1 cellular context compared by ENCODE assay signal in the genomic region with DNA sequence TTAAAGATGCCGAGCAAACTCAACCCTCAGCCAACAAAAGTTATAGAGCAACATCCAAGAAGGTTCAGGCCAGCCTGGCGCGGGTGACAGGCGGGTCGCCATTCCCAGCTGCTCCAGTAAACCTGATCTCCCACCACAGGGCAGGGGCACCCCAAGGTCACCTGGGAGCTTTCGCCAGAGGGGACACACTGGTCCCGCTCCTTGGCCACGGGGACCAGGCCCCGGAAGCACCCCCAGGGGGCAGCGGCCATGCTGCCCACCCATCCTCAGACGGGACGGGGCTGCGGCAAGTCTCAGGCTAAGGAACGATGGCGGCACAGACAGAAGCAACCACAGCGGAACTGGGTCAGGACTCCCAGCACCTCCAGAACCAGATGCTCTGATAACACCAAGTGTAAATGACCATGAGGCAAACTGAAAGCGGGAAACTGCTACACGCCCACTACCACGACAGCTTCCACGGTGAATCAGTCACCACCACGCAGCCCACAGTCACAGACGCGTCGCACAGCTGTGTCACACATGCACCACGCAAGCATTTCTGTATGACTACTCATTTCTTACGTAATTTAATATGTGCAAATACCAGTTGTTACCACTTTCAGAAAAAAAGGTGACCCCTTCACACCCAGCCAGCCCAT.
TF ChIP-seq lines count a peak whose summit lies in the region.

No MANE protein-coding gene starts in this region.

TF ChIP-seq in GM12878, 131 proteins besides CTCF, POLR2A, EP300 and RAD21:
- TF ChIP-seq CHD1 (IDR thresholded peaks at IDR 0.05; ENCODE audit: low read depth, low read length), result no peak
- TF ChIP-seq STAT3 (IDR thresholded peaks at IDR 0.05; ENCODE audit: low read depth, low read length), result no peak
- TF ChIP-seq, protein P1, sequence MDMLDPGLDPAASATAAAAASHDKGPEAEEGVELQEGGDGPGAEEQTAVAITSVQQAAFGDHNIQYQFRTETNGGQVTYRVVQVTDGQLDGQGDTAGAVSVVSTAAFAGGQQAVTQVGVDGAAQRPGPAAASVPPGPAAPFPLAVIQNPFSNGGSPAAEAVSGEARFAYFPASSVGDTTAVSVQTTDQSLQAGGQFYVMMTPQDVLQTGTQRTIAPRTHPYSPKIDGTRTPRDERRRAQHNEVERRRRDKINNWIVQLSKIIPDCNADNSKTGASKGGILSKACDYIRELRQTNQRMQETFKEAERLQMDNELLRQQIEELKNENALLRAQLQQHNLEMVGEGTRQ (IDR thresholded peaks at IDR 0.05; ENCODE audit: borderline replicate concordance, low read depth, low read length), result no peak
- TF ChIP-seq CBX3 (IDR thresholded peaks at IDR 0.05; ENCODE audit: borderline replicate concordance, low read depth), result no peak
- TF ChIP-seq PBX3 (IDR thresholded peaks at IDR 0.05; ENCODE audit: insufficient replicate concordance, low read depth, low read length), result no peak
- TF ChIP-seq EGR1 (IDR thresholded peaks at IDR 0.05; ENCODE audit: borderline replicate concordance in 1 of 2, low read depth in 2 of 2, low read length in 2 of 2), result peak in 1 of 2 experiments; percentile 12; a peak in 1 of 3 replicates
- TF ChIP-seq GABPA (IDR thresholded peaks at IDR 0.05; ENCODE audit: low read depth), result no peak
- 0 out of 2 replicates have a peak, but pooled peaks have one; percentile 35 for TF ChIP-seq DPF2 (IDR thresholded peaks at IDR 0.05)
- no peak for TF ChIP-seq HDAC2 (IDR thresholded peaks at IDR 0.05)
- no peak for TF ChIP-seq NR2F1 (conservative IDR thresholded peaks at IDR 0.05)
- TF ChIP-seq NRF1 (conservative IDR thresholded peaks at IDR 0.05; ENCODE audit: low read depth, low read length), result no peak
- TF ChIP-seq, protein P2, sequence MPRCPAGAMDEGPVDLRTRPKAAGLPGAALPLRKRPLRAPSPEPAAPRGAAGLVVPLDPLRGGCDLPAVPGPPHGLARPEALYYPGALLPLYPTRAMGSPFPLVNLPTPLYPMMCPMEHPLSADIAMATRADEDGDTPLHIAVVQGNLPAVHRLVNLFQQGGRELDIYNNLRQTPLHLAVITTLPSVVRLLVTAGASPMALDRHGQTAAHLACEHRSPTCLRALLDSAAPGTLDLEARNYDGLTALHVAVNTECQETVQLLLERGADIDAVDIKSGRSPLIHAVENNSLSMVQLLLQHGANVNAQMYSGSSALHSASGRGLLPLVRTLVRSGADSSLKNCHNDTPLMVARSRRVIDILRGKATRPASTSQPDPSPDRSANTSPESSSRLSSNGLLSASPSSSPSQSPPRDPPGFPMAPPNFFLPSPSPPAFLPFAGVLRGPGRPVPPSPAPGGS (IDR thresholded peaks at IDR 0.05; ENCODE audit: borderline replicate concordance, insufficient read depth, low read depth, low read length, poor library complexity, severe bottlenecking), result no peak
- no peak for TF ChIP-seq BACH1 (IDR thresholded peaks at IDR 0.05; ENCODE audit: borderline replicate concordance)
- TF ChIP-seq CREB1 (IDR thresholded peaks at IDR 0.05; ENCODE audit: low read depth), result peak; percentile 95
- TF ChIP-seq JUNB (IDR thresholded peaks at IDR 0.05), result peak; percentile 40; the same call in 1 of the 2 replicates
- no peak for TF ChIP-seq FOXK2 (IDR thresholded peaks at IDR 0.05)
- TF ChIP-seq TARDBP (IDR thresholded peaks at IDR 0.05; ENCODE audit: borderline replicate concordance), result no peak
- no peak for TF ChIP-seq IRF5 (IDR thresholded peaks at IDR 0.05; ENCODE audit: borderline replicate concordance)
- 0 out of 2 replicates have a peak, but pooled peaks have one; percentile 52 for TF ChIP-seq IRF4 (IDR thresholded peaks at IDR 0.05; ENCODE audit: low read depth, low read length)
- peak; percentile 87 for TF ChIP-seq CREM (IDR thresholded peaks at IDR 0.05; ENCODE audit: low read depth)
- TF ChIP-seq KAT2A (conservative IDR thresholded peaks at IDR 0.05; ENCODE audit: control insufficient read depth, low read depth, low read length), result no peak
- no peak for TF ChIP-seq WRNIP1 (IDR thresholded peaks at IDR 0.05; ENCODE audit: borderline replicate concordance, low read depth, low read length)
- no peak for TF ChIP-seq RBBP5 (conservative IDR thresholded peaks at IDR 0.05)
- TF ChIP-seq TCF12 (IDR thresholded peaks at IDR 0.05; ENCODE audit: low read depth, low read length), result 0 out of 2 replicates have a peak, but pooled peaks have one; percentile 37
- TF ChIP-seq, protein P3, sequence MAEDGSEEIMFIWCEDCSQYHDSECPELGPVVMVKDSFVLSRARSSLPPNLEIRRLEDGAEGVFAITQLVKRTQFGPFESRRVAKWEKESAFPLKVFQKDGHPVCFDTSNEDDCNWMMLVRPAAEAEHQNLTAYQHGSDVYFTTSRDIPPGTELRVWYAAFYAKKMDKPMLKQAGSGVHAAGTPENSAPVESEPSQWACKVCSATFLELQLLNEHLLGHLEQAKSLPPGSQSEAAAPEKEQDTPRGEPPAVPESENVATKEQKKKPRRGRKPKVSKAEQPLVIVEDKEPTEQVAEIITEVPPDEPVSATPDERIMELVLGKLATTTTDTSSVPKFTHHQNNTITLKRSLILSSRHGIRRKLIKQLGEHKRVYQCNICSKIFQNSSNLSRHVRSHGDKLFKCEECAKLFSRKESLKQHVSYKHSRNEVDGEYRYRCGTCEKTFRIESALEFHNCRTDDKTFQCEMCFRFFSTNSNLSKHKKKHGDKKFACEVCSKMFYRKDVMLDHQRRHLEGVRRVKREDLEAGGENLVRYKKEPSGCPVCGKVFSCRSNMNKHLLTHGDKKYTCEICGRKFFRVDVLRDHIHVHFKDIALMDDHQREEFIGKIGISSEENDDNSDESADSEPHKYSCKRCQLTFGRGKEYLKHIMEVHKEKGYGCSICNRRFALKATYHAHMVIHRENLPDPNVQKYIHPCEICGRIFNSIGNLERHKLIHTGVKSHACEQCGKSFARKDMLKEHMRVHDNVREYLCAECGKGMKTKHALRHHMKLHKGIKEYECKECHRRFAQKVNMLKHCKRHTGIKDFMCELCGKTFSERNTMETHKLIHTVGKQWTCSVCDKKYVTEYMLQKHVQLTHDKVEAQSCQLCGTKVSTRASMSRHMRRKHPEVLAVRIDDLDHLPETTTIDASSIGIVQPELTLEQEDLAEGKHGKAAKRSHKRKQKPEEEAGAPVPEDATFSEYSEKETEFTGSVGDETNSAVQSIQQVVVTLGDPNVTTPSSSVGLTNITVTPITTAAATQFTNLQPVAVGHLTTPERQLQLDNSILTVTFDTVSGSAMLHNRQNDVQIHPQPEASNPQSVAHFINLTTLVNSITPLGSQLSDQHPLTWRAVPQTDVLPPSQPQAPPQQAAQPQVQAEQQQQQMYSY (CRISPR knock-in tag; IDR thresholded peaks at IDR 0.05), result no peak
- no peak for TF ChIP-seq SUZ12 (IDR thresholded peaks at IDR 0.05; ENCODE audit: unreplicated experiment)
- TF ChIP-seq RFX5 (IDR thresholded peaks at IDR 0.05; ENCODE audit: low read depth, low read length), result no peak
